Comparison of ENCODE assay signal across 23 cellular contexts in the genomic region with DNA sequence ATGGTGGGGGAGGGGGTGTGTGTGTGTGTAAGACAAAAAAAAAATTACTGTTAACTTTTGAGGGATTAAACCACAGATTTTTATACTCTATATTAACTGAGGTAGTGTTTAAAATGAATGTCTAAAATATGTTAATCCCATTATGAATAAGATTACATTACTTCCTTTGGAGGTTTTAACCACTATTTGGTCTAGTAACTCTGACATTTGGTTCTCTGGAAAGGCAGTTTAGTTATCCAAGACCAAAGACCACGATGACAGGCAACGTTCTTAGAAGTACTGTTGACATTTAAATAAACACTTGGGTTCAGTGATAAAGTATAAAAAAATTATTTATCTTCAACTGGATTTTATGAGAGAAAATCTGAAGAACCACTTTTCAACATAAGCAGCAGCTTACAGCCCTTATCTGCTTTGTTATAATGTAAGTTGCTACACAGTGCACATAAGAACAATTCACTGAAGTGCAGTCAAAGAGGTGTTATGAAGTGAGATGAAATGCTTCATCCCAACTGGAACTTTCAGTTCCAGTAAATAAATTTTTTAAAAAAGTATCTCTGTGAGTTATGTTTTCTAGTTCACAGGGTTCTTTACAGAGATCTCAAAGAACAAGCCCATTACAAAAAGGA.
A peak's percentile ranks its signal among the peaks of the same experiment; 100 is the strongest.
DNase-seq lines count a peak whose midpoint lies in the region; ATAC-seq, FAIRE-seq and TF ChIP-seq lines count a peak whose summit lies in the region.
"Had no signal": no experiment of that assay in that cellular context is flagged by ENCODE, and none has a peak within 500 bp of the region (broad histone marks: within the 10 kb centered on the region; RNA-seq: fewer than 3 reads in every experiment).

No MANE protein-coding gene starts in this region.

- no peaks in the 10 kb centered on the region for H3K4me1 ChIP-seq in HepG2 (ENCODE audit: insufficient read depth, low read length)
- H3K4me1 ChIP-seq in right lobe of liver, result no peaks in the 10 kb centered on the region
- no peaks in the 10 kb centered on the region for H3K4me1 ChIP-seq in left lung
- no peaks in the 10 kb centered on the region for H3K4me1 ChIP-seq in upper lobe of right lung
- H3K4me1 ChIP-seq: Caco-2 had no signal

- no peak overlapping the region for H3K4me3 Mint-ChIP-seq in activated T-cell treated with anti-CD3 and anti-CD28 coated beads, Interleukin-2, amount 50 U/mL, for 24 hours
- H3K4me3 Mint-ChIP-seq: B cell; CD8-positive, alpha-beta T cell had no signal

- H3K9me3 ChIP-seq in HepG2 (ENCODE audit: low read length) (no peaks in the 10 kb centered on the region), right lobe of liver (no peaks in the 10 kb centered on the region), SK-N-MC (ENCODE audit: low read depth, low read length) (no peaks in the 10 kb centered on the region), left lung (no peaks in the 10 kb centered on the region), upper lobe of right lung (no peaks in the 10 kb centered on the region)
- H3K9me3 ChIP-seq: Caco-2 had no signal

- no peaks in the 10 kb centered on the region for H3K9me3 Mint-ChIP-seq in activated T-cell treated with anti-CD3 and anti-CD28 coated beads, Interleukin-2, amount 50 U/mL, for 24 hours
- H3K9me3 Mint-ChIP-seq: CD8-positive, alpha-beta T cell had no signal

- H3K27me3 ChIP-seq in HepG2 (ENCODE audit: control insufficient read depth in 1 of 2, insufficient read depth in 2 of 2, low read length in 2 of 2) (no peaks in the 10 kb centered on the region), right lobe of liver (no peaks in the 10 kb centered on the region), left lung (no peaks in the 10 kb centered on the region), upper lobe of right lung (no peaks in the 10 kb centered on the region)

- POLR2A ChIA-PET in HepG2 (lab: Yijun Ruan, JAX), result no interaction called here

- H2AFZ ChIP-seq in HepG2 (ENCODE audit: low read length), result no peak overlapping the region

- no peak for TF ChIP-seq RAD21 in HepG2 (CRISPR knock-in tag; IDR thresholded peaks at IDR 0.05)

- ATAC-seq in HepG2 (no peak), right lobe of liver (no peak), left lung (peak; percentile 72), upper lobe of right lung (peak; percentile 49), GM18873 (IDR thresholded peaks at IDR 0.05; ENCODE audit: low FRiP score, unreplicated experiment) (no peak)
- ATAC-seq: CD8-positive, alpha-beta T cell; HCT116 had no signal

- H3K27me3 Mint-ChIP-seq in activated T-cell treated with anti-CD3 and anti-CD28 coated beads, Interleukin-2, amount 50 U/mL, for 24 hours, result no peaks in the 10 kb centered on the region
- H3K27me3 Mint-ChIP-seq: B cell had no signal

- TF ChIP-seq POLR2A in HepG2 (IDR thresholded peaks at IDR 0.05; ENCODE audit: insufficient read depth in 1 of 2, low read depth in 2 of 2, low read length in 2 of 2) (no peak), right lobe of liver (IDR thresholded peaks at IDR 0.05) (no peak)

- H3K27ac Mint-ChIP-seq in activated T-cell treated with anti-CD3 and anti-CD28 coated beads, Interleukin-2, amount 50 U/mL, for 24 hours, result no peak overlapping the region
- H3K27ac Mint-ChIP-seq: B cell; CD8-positive, alpha-beta T cell had no signal

- no peak for FAIRE-seq in HepG2 (lab: Jason Lieb, UNC)
- FAIRE-seq: GM12891, H1 had no signal

- H3K4me1 Mint-ChIP-seq in activated T-cell treated with anti-CD3 and anti-CD28 coated beads, Interleukin-2, amount 50 U/mL, for 24 hours (ENCODE audit: low read depth), result peaks cover 3% of the 10 kb centered on the region
- H3K4me1 Mint-ChIP-seq: B cell had no signal

- no peak for TF ChIP-seq EP300 in HepG2 (IDR thresholded peaks at IDR 0.05; ENCODE audit: low read depth in 2 of 2, low read length in 2 of 2)
- TF ChIP-seq EP300 in HepG2 (CRISPR knock-in tag; IDR thresholded peaks at IDR 0.05; ENCODE audit: borderline replicate concordance), result no peak

- H3K36me3 ChIP-seq in HepG2 (replicated peaks in 1 of 2; ENCODE audit: control insufficient read depth in 1 of 2, insufficient read depth in 2 of 2, low read length in 2 of 2), result peaks cover 5 to 25% of the 10 kb centered on the region in 2 experiments; a peak in 3 of 5 replicates
- peaks cover 0 to 45% (median 15%) of the 10 kb centered on the region in 4 donors for H3K36me3 ChIP-seq in right lobe of liver
- H3K36me3 ChIP-seq in SK-N-MC (ENCODE audit: insufficient read depth, low read length), result peaks cover 47% of the 10 kb centered on the region
- peaks cover 0 to 78% of the 10 kb centered on the region in 2 donors for H3K36me3 ChIP-seq in left lung
- peaks cover 70% of the 10 kb centered on the region for H3K36me3 ChIP-seq in upper lobe of right lung

- H3K4me3 ChIP-seq in HepG2 (replicated peaks in 1 of 3; ENCODE audit: insufficient read depth in 1 of 3, low read depth in 2 of 3, low read length in 3 of 3), result no peak overlapping the region
- H3K4me3 ChIP-seq in right lobe of liver, result no peak overlapping the region
- no peak overlapping the region for H3K4me3 ChIP-seq in SK-N-MC
- H3K4me3 ChIP-seq in left lung, result no peak overlapping the region
- H3K4me3 ChIP-seq in upper lobe of right lung, result no peak overlapping the region

- TF ChIP-seq CTCF in HepG2 (CRISPR knock-in tag; IDR thresholded peaks at IDR 0.05) (no peak), right lobe of liver (IDR thresholded peaks at IDR 0.05) (no peak), left lung (IDR thresholded peaks at IDR 0.05) (no peak), upper lobe of right lung (IDR thresholded peaks at IDR 0.05) (no peak)

- intact Hi-C loops in HepG2 (cut with micrococcal nuclease; ENCODE audit: unreplicated experiment), result no loop called here
- intact Hi-C loops in right lobe of liver (cut with DNase I), result no loop called here
- intact Hi-C loops in left lung (cut with DNase I), result no loop called here
- intact Hi-C loops in upper lobe of right lung (cut with DNase I), result no loop called here

- H4K20me1 ChIP-seq in HepG2 (ENCODE audit: insufficient read depth, low read length), result no peaks in the 10 kb centered on the region

- H3K9ac ChIP-seq in HepG2 (ENCODE audit: insufficient read depth, low read depth, low read length) (no peak overlapping the region), SK-N-MC (ENCODE audit: insufficient read length) (no peak overlapping the region)

- in situ Hi-C loops in HepG2 (cut with HindIII; ENCODE audit: extremely low pct_ligation_motif_present, low pct_unique_long_range_greater_than_20kb), result no loop called here

- CTCF ChIA-PET in HepG2 (lab: Yijun Ruan, JAX; ENCODE audit: low intra/inter-chr PET ratio, low total read pairs), result no interaction called here

- H3K27ac ChIP-seq in HepG2 (ENCODE audit: extremely low read length, insufficient read depth, low read length) (no peak overlapping the region), right lobe of liver (no peak overlapping the region), SK-N-MC (peak overlapping the region; percentile 21; the same call in 1 of the 2 replicates), left lung (no peak overlapping the region), upper lobe of right lung (no peak overlapping the region)
- H3K27ac ChIP-seq: C4-2B, HL-60 had no signal

- DNase-seq in HepG2 (ENCODE audit: low spot score) (no peak), right lobe of liver (no peak), SK-N-MC (ENCODE audit: low read depth, low spot score) (no peak), left lung (no peak), upper lobe of right lung (no peak), NCI-H1417 treated with DMSO at 0.1 percent for 48 hours (lab: John Stamatoyannopoulos, UW) (no peak)
- DNase-seq in activated T-cell treated with anti-CD3 and anti-CD28 coated beads, Interleukin-2, amount 50 U/mL, for 24 hours, result no peak
- DNase-seq: Caco-2; CD8-positive, alpha-beta T cell; GF-D8; NCI-H1092; NCI-H1436; NCI-H187; NCI-H446; NCI-H524 treated with DMSO at 0.1 percent for 48 hours; NCI-H774 had no signal

- H3K4me2 ChIP-seq in HepG2 (ENCODE audit: low read depth, low read length), result no peak overlapping the region

- peaks cover 68% of the 10 kb centered on the region for H3K36me3 Mint-ChIP-seq in activated T-cell treated with anti-CD3 and anti-CD28 coated beads, Interleukin-2, amount 50 U/mL, for 24 hours (ENCODE audit: low read depth)

- no TSS peak for BruUV-seq in HepG2 (replicated peaks; lab: Mats Ljungman, UMichigan)

- no peaks in the 10 kb centered on the region for H3K79me2 ChIP-seq in HepG2 (ENCODE audit: insufficient read depth, low read length)

- WGBS in HepG2 (ENCODE audit: low lambda C conversion rate), result 72% methylated on average over 2 of the region's 2 CpGs
- WGBS in right lobe of liver (ENCODE audit: insufficient coverage, low coverage, low lambda C conversion rate, missing lambda C conversion rate), result 42% methylated on average over 2 of the region's 2 CpGs

TF ChIP-seq in HepG2, 621 proteins besides CTCF, POLR2A, EP300 and RAD21 (continues in another document):
- peak; percentile 23 for TF ChIP-seq HNRNPK (IDR thresholded peaks at IDR 0.05; ENCODE audit: low read depth, low read length, poor library complexity, severe bottlenecking)

Comparison
In these comparisons a context has a peak if more than half of its experiments do, and no peak if none do; other contexts are left out.
1. ATAC-seq: peak in left lung (single experiment) and upper lobe of right lung (single experiment); none in HepG2 (single experiment), right lobe of liver (0 of 4) and GM18873 (single experiment).